ENCODE assay signal across 8 cellular contexts in the genomic region with DNA sequence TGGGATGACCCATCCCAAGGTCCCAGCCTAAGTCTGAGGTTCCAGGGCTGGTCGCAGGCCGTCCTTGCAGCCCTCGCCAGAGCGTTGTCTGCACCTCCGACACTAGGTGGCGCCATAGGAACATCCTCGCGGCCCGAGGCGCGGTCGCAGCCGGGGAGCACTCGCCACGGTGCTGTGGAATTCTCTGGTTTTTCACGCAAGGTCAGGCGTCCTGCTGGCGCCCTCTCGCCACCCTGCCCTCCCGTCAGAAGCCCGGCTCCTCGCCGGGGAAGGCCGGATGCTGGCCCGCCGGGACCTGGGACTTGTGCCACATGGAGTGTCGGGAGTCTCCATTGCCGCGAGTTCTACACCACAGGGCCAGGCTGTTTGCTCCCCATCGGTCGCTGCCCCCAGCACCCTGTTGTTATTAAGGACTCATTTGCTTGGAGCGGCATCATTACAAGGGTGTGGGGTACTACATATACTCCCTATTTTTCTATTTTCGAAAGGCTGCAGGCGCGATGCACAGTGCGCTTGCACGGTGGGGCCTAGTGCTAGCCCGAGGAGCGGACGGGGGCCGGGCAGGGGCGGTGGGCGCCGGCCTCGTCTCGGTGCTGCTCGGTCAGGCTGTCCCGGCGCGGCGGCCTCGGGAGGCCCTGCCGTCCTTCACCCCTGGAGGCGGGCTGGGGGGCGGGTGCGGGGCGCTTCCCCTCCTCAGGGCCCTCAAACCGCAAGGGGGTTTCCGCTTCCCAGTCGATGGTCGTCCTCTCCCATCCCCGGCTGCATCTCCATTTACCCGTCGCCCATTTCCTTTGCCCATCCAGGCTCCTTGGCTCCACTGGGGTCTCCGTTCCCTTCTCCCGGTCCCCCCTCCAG.
DNase-seq lines count a peak whose midpoint lies in the region; ATAC-seq and TF ChIP-seq lines count a peak whose summit lies in the region.

No MANE protein-coding gene starts in this region.

- no peaks in the 10 kb centered on the region for H3K9me2 ChIP-seq in DOHH2 (replicated peaks; ENCODE audit: control insufficient read depth, low read length)

- H3K27ac ChIP-seq in DOHH2 (ENCODE audit: low read depth, low read length) (no peak overlapping the region), neutrophil (no peak overlapping the region), substantia nigra (ENCODE audit: low read depth, low read length, poor library complexity, severe bottlenecking) (no peak overlapping the region)

- H3K4me1 ChIP-seq in DOHH2 (ENCODE audit: control insufficient read depth, low read length) (peaks cover 8% of the 10 kb centered on the region), neutrophil (ENCODE audit: control insufficient read depth in 1 of 2, insufficient read depth in 1 of 2, low read depth in 1 of 2, low read length in 1 of 2) (peaks cover 8 to 10% of the 10 kb centered on the region in 2 experiments)

- H3K4me3 ChIP-seq in DOHH2 (ENCODE audit: low read length): peak overlapping the region; percentile 67
- peak overlapping the region; percentile 53 to 55 for H3K4me3 ChIP-seq in neutrophil (ENCODE audit: low read depth in 1 of 2, low read length in 1 of 2)

- H3K79me2 ChIP-seq in DOHH2 (ENCODE audit: control insufficient read depth, low read length): no peaks in the 10 kb centered on the region

- H3F3A ChIP-seq in DOHH2 (ENCODE audit: control insufficient read depth, insufficient read depth): no peaks in the 10 kb centered on the region

- TF ChIP-seq CTCF in DOHH2 (IDR thresholded peaks at IDR 0.05; ENCODE audit: low read depth, low read length, poor library complexity, severe bottlenecking): peak; percentile 94
- TF ChIP-seq CTCF in neutrophil (IDR thresholded peaks at IDR 0.05): peak; percentile 61

- peak overlapping the region; percentile 67 for H3K4me2 ChIP-seq in DOHH2 (ENCODE audit: low read length)

- H3K9me3 ChIP-seq in DOHH2 (ENCODE audit: control insufficient read depth, insufficient read depth, low read length) (no peaks in the 10 kb centered on the region), neutrophil (no peaks in the 10 kb centered on the region)

- ATAC-seq in GM21528 (IDR thresholded peaks at IDR 0.05; ENCODE audit: low FRiP score, unreplicated experiment): peak; percentile 97

- H3K36me3 ChIP-seq in DOHH2 (ENCODE audit: control insufficient read depth, low read length): no peaks in the 10 kb centered on the region
- no peaks in the 10 kb centered on the region for H3K36me3 ChIP-seq in neutrophil

- H3K27me3 ChIP-seq in DOHH2 (ENCODE audit: control insufficient read depth, low read length) (peaks cover 35% of the 10 kb centered on the region), neutrophil (peaks cover 27% of the 10 kb centered on the region)

- DNase-seq in HuH-7 (ENCODE audit: low spot score) (peak; percentile 80), SHP77 (lab: John Stamatoyannopoulos, UW) (peak; percentile 13 to 58), activated gamma-delta T cell treated with Interleukin-2 at 50 U/mL for 16 hours (peak; percentile 69), foreskin melanocyte (peak; percentile 68), substantia nigra (lab: John Stamatoyannopoulos, UW) (peak in 48 of 49 donors; percentile 16 to 87 (median 73))

- no peaks in the 10 kb centered on the region for H4K20me1 ChIP-seq in DOHH2 (ENCODE audit: control insufficient read depth, insufficient read depth, low read depth, low read length)
